Comparison of ENCODE assay signal across 16 cellular contexts in genomic region chr16:87129771-87130170, GRCh38.
A peak's percentile ranks its signal among the peaks of the same experiment; 100 is the strongest.
DNase-seq lines count a peak whose midpoint lies in the region; ATAC-seq and TF ChIP-seq lines count a peak whose summit lies in the region.
"Had no signal": no experiment of that assay in that cellular context is flagged by ENCODE, and none has a peak within 500 bp of the region (broad histone marks: within the 10 kb centered on the region; RNA-seq: fewer than 3 reads in every experiment).

No MANE protein-coding gene starts in this region.

- H3K27ac ChIP-seq in PC-9: no peak overlapping the region
- no peak overlapping the region for H3K27ac ChIP-seq in heart left ventricle
- H3K27ac ChIP-seq: esophagus muscularis mucosa, lower lobe of right lung had no signal

- H3K9me3 ChIP-seq in PC-9 (ENCODE audit: insufficient read depth, low read depth): no peaks in the 10 kb centered on the region
- peaks cover 0 to 15% (median 0%) of the 10 kb centered on the region in 12 donors for H3K9me3 ChIP-seq in heart left ventricle

- peak; percentile 80 for DNase-seq in EL
- peak in 1 of 2 experiments; percentile 54 for DNase-seq in PC-9
- DNase-seq in choroid plexus epithelial cell (ENCODE audit: low read depth): peak; percentile 74
- peak; percentile 49 for DNase-seq in mesenteric fat pad (ENCODE audit: low spot score)
- no peak for DNase-seq in NCI-H1048 (lab: John Stamatoyannopoulos, UW)
- no peak for DNase-seq in superior temporal gyrus (ENCODE audit: extremely low spot score)
- DNase-seq in heart left ventricle: no peak
- DNase-seq: activated naive CD4-positive, alpha-beta T cell treated with anti-CD3 and anti-CD28 coated beads for 36 hours; COR-L47; KBM-7; lower lobe of right lung; NCI-H510A had no signal

- TF ChIP-seq CTCF in PC-9 (conservative IDR thresholded peaks at IDR 0.05) (no peak), choroid plexus epithelial cell (conservative IDR thresholded peaks at IDR 0.05; ENCODE audit: low read depth, low read length) (no peak), heart left ventricle (IDR thresholded peaks at IDR 0.05) (no peak)

- H3K27me3 ChIP-seq in PC-9 (ENCODE audit: insufficient read depth, low read depth) (peaks cover 44% of the 10 kb centered on the region), heart left ventricle (peaks cover 0 to 36% (median 8%) of the 10 kb centered on the region in 9 donors)

- no peak for ATAC-seq in HG03039 (IDR thresholded peaks at IDR 0.05; ENCODE audit: unreplicated experiment)
- ATAC-seq in heart left ventricle: no peak
- ATAC-seq: activated CD4-positive, CD25-positive, alpha-beta regulatory T cell treated with anti-CD3 and anti-CD28 coated beads, Interleukin-2, amount 50 U/mL, for 24 hours; lower lobe of right lung; stimulated activated memory B cell treated with anti-CD40 and anti-IgM and Interleukin-4, amounts not matched to agents 10 μg/mL and 1 μg/mL and 100 μg/mL, for 72 hours had no signal

- no peaks in the 10 kb centered on the region for H4K20me1 ChIP-seq in PC-9 (ENCODE audit: insufficient read depth)

- no peak overlapping the region for H3K4me3 ChIP-seq in PC-9
- no peak overlapping the region for H3K4me3 ChIP-seq in choroid plexus epithelial cell (ENCODE audit: low read depth, low read length)
- H3K4me3 ChIP-seq in heart left ventricle: no peak overlapping the region
- H3K4me3 ChIP-seq: esophagus muscularis mucosa, lower lobe of right lung had no signal

- H3K4me1 ChIP-seq in PC-9 (replicated peaks; ENCODE audit: insufficient read depth) (peaks cover 19% of the 10 kb centered on the region; the same call in 1 of the 2 replicates), heart left ventricle (peaks cover 0 to 25% (median 9%) of the 10 kb centered on the region in 12 donors)
- H3K4me1 ChIP-seq: lower lobe of right lung had no signal

- H3K79me2 ChIP-seq in PC-9 (ENCODE audit: low read depth): no peaks in the 10 kb centered on the region

- no TSS peak for BruUV-seq in PC-9 (replicated peaks; lab: Mats Ljungman, UMichigan)

- H3K9me2 ChIP-seq in PC-9 (ENCODE audit: insufficient read depth): no peaks in the 10 kb centered on the region

- 55 to 63% (median 61%) methylated on average over 4 of the region's 4 CpGs for WGBS in heart left ventricle, 4 donors

- H3K4me2 ChIP-seq in PC-9: peak overlapping the region; percentile 5; the same call in 1 of the 2 replicates

- POLR2A ChIA-PET in PC-9 (lab: Charles Lee; ENCODE audit: unreplicated experiment): no interaction called here

- H2AFZ ChIP-seq in PC-9: no peak overlapping the region

- no peak for TF ChIP-seq POLR2A in heart left ventricle (IDR thresholded peaks at IDR 0.05)

- intact Hi-C loops in PC-9 (cut with micrococcal nuclease; ENCODE audit: unreplicated experiment) (no loop called here), heart left ventricle (cut with DNase I) (no loop called here)

- H3F3A ChIP-seq in PC-9 (ENCODE audit: insufficient read depth, low read depth): peaks cover 6% of the 10 kb centered on the region; the same call in 1 of the 2 replicates

- H3K36me3 ChIP-seq in PC-9 (ENCODE audit: low read depth): no peaks in the 10 kb centered on the region
- H3K36me3 ChIP-seq in heart left ventricle: no peaks in the 10 kb centered on the region
- H3K36me3 ChIP-seq: esophagus muscularis mucosa, lower lobe of right lung had no signal

- CTCF ChIA-PET in PC-9 (lab: Charles Lee): no interaction called here

Comparison
In these comparisons a context has a peak if more than half of its experiments do, and no peak if none do; other contexts are left out.
1. DNase-seq: peak in EL (single experiment), choroid plexus epithelial cell (single experiment) and mesenteric fat pad (single experiment); none in NCI-H1048 (single experiment), superior temporal gyrus (single experiment) and heart left ventricle (0 of 5).